Comparison of ENCODE assay signal across 8 cellular contexts in genomic region chr1:197197430-197197997, GRCh38. TPM values are rescaled to one million over a fixed set of nuclear protein-coding genes. Genes with fewer than 3 reads are reported as not detected.
DNase-seq lines count a peak whose midpoint lies in the region; ATAC-seq and TF ChIP-seq lines count a peak whose summit lies in the region.

No MANE protein-coding gene starts in this region.

- H3K4me2 ChIP-seq in SU-DHL-6 (ENCODE audit: low read depth, low read length, poor library complexity, severe bottlenecking) = peak overlapping the region; percentile 85
- peak overlapping the region; percentile 97 for H3K4me2 ChIP-seq in skeletal muscle satellite cell (ENCODE audit: low read length)
- H3K4me2 ChIP-seq in MM.1S (ENCODE audit: low read depth, low read length) = no peak overlapping the region; the same call in 1 of the 2 replicates

- peaks cover 17% of the 10 kb centered on the region for H3K36me3 Mint-ChIP-seq in activated CD4-positive, alpha-beta T cell treated with anti-CD3 and anti-CD28 coated beads, Interleukin-2, amount 10 ng/mL, durations not matched to agents 24 days and 14 days (ENCODE audit: low read depth)

- H3K9me2 ChIP-seq in SU-DHL-6 (replicated peaks; ENCODE audit: insufficient read depth, low read length) = no peaks in the 10 kb centered on the region
- no peaks in the 10 kb centered on the region for H3K9me2 ChIP-seq in MM.1S (replicated peaks; ENCODE audit: insufficient read depth, low read length)

- no peak for ATAC-seq in HG03045 (IDR thresholded peaks at IDR 0.05; ENCODE audit: unreplicated experiment)

- H3F3A ChIP-seq in SU-DHL-6 (ENCODE audit: insufficient read depth) = 0 out of 2 replicates have a peak, but pooled peaks cover 4% of the 10 kb centered on the region
- 0 out of 2 replicates have a peak, but pooled peaks cover 13% of the 10 kb centered on the region for H3F3A ChIP-seq in MM.1S (ENCODE audit: insufficient read depth, low read length)

- H3K9me3 ChIP-seq in SU-DHL-6 (ENCODE audit: insufficient read depth, low read length) = no peaks in the 10 kb centered on the region
- no peaks in the 10 kb centered on the region for H3K9me3 ChIP-seq in skeletal muscle satellite cell (replicated peaks; ENCODE audit: low read length)
- H3K9me3 ChIP-seq in MM.1S (replicated peaks; ENCODE audit: insufficient read depth, low read length) = no peaks in the 10 kb centered on the region

- no peak overlapping the region for H3K27ac Mint-ChIP-seq in activated CD4-positive, alpha-beta T cell treated with anti-CD3 and anti-CD28 coated beads, Interleukin-2, amount 10 ng/mL, durations not matched to agents 24 days and 14 days

- H4K20me1 ChIP-seq in SU-DHL-6 (ENCODE audit: low read depth, low read length) (0 out of 2 replicates have a peak, but pooled peaks cover 1% of the 10 kb centered on the region), MM.1S (ENCODE audit: insufficient read depth, low read length) (no peaks in the 10 kb centered on the region)

- no peak for TF ChIP-seq CTCF in SU-DHL-6 (IDR thresholded peaks at IDR 0.05; ENCODE audit: insufficient read depth, low read length, poor library complexity, severe bottlenecking)
- no peak for TF ChIP-seq CTCF in fibroblast of mammary gland (conservative IDR thresholded peaks at IDR 0.05; ENCODE audit: control insufficient read depth, insufficient read depth, low read depth, low read length)
- no peak for TF ChIP-seq CTCF in MM.1S (IDR thresholded peaks at IDR 0.05; ENCODE audit: low read length)

- peaks cover 35% of the 10 kb centered on the region for H3K4me1 ChIP-seq in skeletal muscle satellite cell (ENCODE audit: control insufficient read depth, insufficient read depth, low read length)
- peaks cover 19% of the 10 kb centered on the region for H3K4me1 ChIP-seq in MM.1S (ENCODE audit: low read length)

- peak overlapping the region; percentile 44 for H3K4me3 Mint-ChIP-seq in activated CD4-positive, alpha-beta T cell treated with anti-CD3 and anti-CD28 coated beads, Interleukin-2, amount 10 ng/mL, durations not matched to agents 24 days and 14 days

- H2AFZ ChIP-seq in SU-DHL-6 (ENCODE audit: low read depth, low read length, severe bottlenecking) = no peak overlapping the region
- no peak overlapping the region for H2AFZ ChIP-seq in MM.1S (ENCODE audit: low read length)

- H3K79me2 ChIP-seq in SU-DHL-6 (ENCODE audit: insufficient read depth, low read length) (peaks cover 62% of the 10 kb centered on the region), MM.1S (ENCODE audit: low read length) (peaks cover 8% of the 10 kb centered on the region; the same call in 1 of the 2 replicates)

- peaks cover 2% of the 10 kb centered on the region for H3K27me3 Mint-ChIP-seq in activated CD4-positive, alpha-beta T cell treated with anti-CD3 and anti-CD28 coated beads, Interleukin-2, amount 10 ng/mL, durations not matched to agents 24 days and 14 days

- H3K4me1 Mint-ChIP-seq in activated CD4-positive, alpha-beta T cell treated with anti-CD3 and anti-CD28 coated beads, Interleukin-2, amount 10 ng/mL, durations not matched to agents 24 days and 14 days = peaks cover 46% of the 10 kb centered on the region

- H3K27ac ChIP-seq in SU-DHL-6 (ENCODE audit: low read depth, low read length) (no peak overlapping the region), MM.1S (ENCODE audit: low read length) (no peak overlapping the region)

- intact Hi-C loops in activated CD4-positive, alpha-beta T cell treated with anti-CD3 and anti-CD28 coated beads, Interleukin-2, amount 10 ng/mL, durations not matched to agents 24 days and 14 days (cut with micrococcal nuclease) = no loop called here

- no peak for DNase-seq in activated CD4-positive, alpha-beta T cell treated with anti-CD3 and anti-CD28 coated beads, Interleukin-2, amount 10 ng/mL, durations not matched to agents 24 days and 14 days
- DNase-seq in activated CD4-positive, alpha-beta T cell treated with anti-CD3 and anti-CD28 coated beads, Interleukin-2, amount 50 U/mL, for 1 hour = no peak
- no peak for DNase-seq in fibroblast of mammary gland (ENCODE audit: low read depth)
- no peak for DNase-seq in NOMO-1 treated with dmso at 0.1 percent for 144 hours (lab: John Stamatoyannopoulos, UW; ENCODE audit: unreplicated experiment)
- DNase-seq in MM.1S = no peak

- peak overlapping the region; percentile 81 for H3K4me3 ChIP-seq in SU-DHL-6 (ENCODE audit: insufficient read depth, low read length, poor library complexity, severe bottlenecking)
- peak overlapping the region; percentile 87 for H3K4me3 ChIP-seq in fibroblast of mammary gland (ENCODE audit: control insufficient read depth, low read depth, low read length)
- peak overlapping the region; percentile 97 for H3K4me3 ChIP-seq in skeletal muscle satellite cell (ENCODE audit: low read length)
- no peak overlapping the region for H3K4me3 ChIP-seq in MM.1S (ENCODE audit: low read length)

- H3K27me3 ChIP-seq in SU-DHL-6 (ENCODE audit: low read length) (no peaks in the 10 kb centered on the region), skeletal muscle satellite cell (ENCODE audit: control insufficient read depth, insufficient read depth, low read length) (no peaks in the 10 kb centered on the region), MM.1S (replicated peaks; ENCODE audit: insufficient read depth, low read length) (no peaks in the 10 kb centered on the region)

- H3K9me3 Mint-ChIP-seq in activated CD4-positive, alpha-beta T cell treated with anti-CD3 and anti-CD28 coated beads, Interleukin-2, amount 10 ng/mL, durations not matched to agents 24 days and 14 days = no peaks in the 10 kb centered on the region

- H3K36me3 ChIP-seq in SU-DHL-6 (ENCODE audit: low read length) (0 out of 2 replicates have a peak, but pooled peaks cover 2% of the 10 kb centered on the region), skeletal muscle satellite cell (ENCODE audit: insufficient read depth, low read length) (no peaks in the 10 kb centered on the region), MM.1S (replicated peaks; ENCODE audit: insufficient read depth, low read length) (no peaks in the 10 kb centered on the region)

- H3K9ac ChIP-seq in SU-DHL-6 (ENCODE audit: low read length) (no peak overlapping the region), skeletal muscle satellite cell (ENCODE audit: low read depth, low read length) (no peak overlapping the region), MM.1S (ENCODE audit: low read length) (no peak overlapping the region)

RNA-seq across cellular contexts. Expression of gene ZBTB41, which starts 3.6 kb away (rescaled TPM):
- 4.7 and 5.1 TPM in 2 replicates for total RNA-seq in activated CD4-positive, alpha-beta T cell treated with anti-CD3 and anti-CD28 coated beads, Interleukin-2, amount 10 ng/mL, durations not matched to agents 24 days and 14 days
- 12.2 and 12.7 TPM in 2 replicates for total RNA-seq in skeletal muscle satellite cell (2012; rRNA removed)

RNA-seq across cellular contexts. Expression of gene ASPM, which starts 51.0 kb away (rescaled TPM):
- 29.1 TPM in 2 replicates for total RNA-seq in activated CD4-positive, alpha-beta T cell treated with anti-CD3 and anti-CD28 coated beads, Interleukin-2, amount 10 ng/mL, durations not matched to agents 24 days and 14 days
- total RNA-seq in skeletal muscle satellite cell (2012; rRNA removed) = 19.8 and 27.1 TPM in 2 replicates
